In genomic region chr10:69408318-69409175, GRCh38 we compare ENCODE assay signal across 8 cellular contexts. TPM values are rescaled to one million over a fixed set of nuclear protein-coding genes. Genes with fewer than 3 reads are reported as not detected.
DNase-seq lines count a peak whose midpoint lies in the region; FAIRE-seq and TF ChIP-seq lines count a peak whose summit lies in the region.

No MANE protein-coding gene starts in this region.

- peak overlapping the region; percentile 90 for H2AFZ ChIP-seq in neuron (ENCODE audit: low read depth, low read length)

- H3K4me1 ChIP-seq in neuron (ENCODE audit: insufficient read depth, low read length) (no peaks in the 10 kb centered on the region), stomach smooth muscle (ENCODE audit: control insufficient read depth, insufficient read depth, low read length) (peaks cover 68% of the 10 kb centered on the region)

- peak overlapping the region; percentile 82 for H3K27ac ChIP-seq in stomach smooth muscle (ENCODE audit: low read length)

- H3K36me3 ChIP-seq in neuron (ENCODE audit: insufficient read depth, low read length) (no peaks in the 10 kb centered on the region), stomach smooth muscle (ENCODE audit: control insufficient read depth in 2 of 2, insufficient read depth in 2 of 2, low read length in 2 of 2) (peaks cover 20 to 30% of the 10 kb centered on the region in 2 donors)

- H3K27me3 ChIP-seq in neuron (ENCODE audit: insufficient read depth, low read length) (no peaks in the 10 kb centered on the region), stomach smooth muscle (ENCODE audit: control insufficient read depth in 1 of 2, insufficient read depth in 2 of 2, low read length in 2 of 2) (no peaks in the 10 kb centered on the region)

- H3K9ac ChIP-seq in stomach smooth muscle (ENCODE audit: low read length in 2 of 2): peak overlapping the region; percentile 42 to 71

- TF ChIP-seq CTCF in LNCaP clone FGC (IDR thresholded peaks at IDR 0.05; ENCODE audit: control insufficient read depth, extremely low read depth, insufficient read depth) (peak; percentile 75), fibroblast of the aortic adventitia (IDR thresholded peaks at IDR 0.05; ENCODE audit: insufficient read depth, low read length) (peak; percentile 70)

- H3K9me3 ChIP-seq in neuron (ENCODE audit: low read length): no peaks in the 10 kb centered on the region
- H3K9me3 ChIP-seq in stomach smooth muscle (ENCODE audit: control insufficient read depth in 2 of 2, low read length in 2 of 2): no peaks in the 10 kb centered on the region

- FAIRE-seq in G401.6 (lab: Jason Lieb, UNC): peak; percentile 8

- DNase-seq in H4 (ENCODE audit: low spot score) (peak; percentile 95), LNCaP clone FGC (ENCODE audit: low read depth) (peak; percentile 78), RPMI7951 (ENCODE audit: low read depth) (peak; percentile 86), fibroblast of the aortic adventitia (ENCODE audit: low read depth) (peak; percentile 96)
- DNase-seq in activated T-helper 9 cell treated with anti-CD3 and anti-CD28 coated beads, Interleukin-2, amount 50 U/mL, for 16 hours (ENCODE audit: low read depth): peak; percentile 85

- no peak overlapping the region for H3K4me3 ChIP-seq in LNCaP clone FGC (ENCODE audit: low read depth, low read length)
- peak overlapping the region; percentile 58 for H3K4me3 ChIP-seq in fibroblast of the aortic adventitia (ENCODE audit: low read depth, low read length)
- H3K4me3 ChIP-seq in neuron (ENCODE audit: low read length): peak overlapping the region; percentile 2
- H3K4me3 ChIP-seq in stomach smooth muscle (ENCODE audit: low read length in 2 of 2): peak overlapping the region in 1 of 2 donors; percentile 57

RNA-seq across cellular contexts. Expression of gene TACR2, which starts 8.2 kb away (rescaled TPM):
- not detected in 2 replicates for total RNA-seq in H4 (2014; rRNA removed; shearing (Covaris generic))
- 0.10 and 0.36 TPM in 2 replicates for total RNA-seq in RPMI7951 (2014; rRNA removed; shearing (Covaris generic))
- 0.18 TPM in 1 of 2 replicates, not detected in the other for total RNA-seq in fibroblast of the aortic adventitia (ENCODE audit: low replicate concordance)

RNA-seq across cellular contexts. Expression of gene TSPAN15, which starts 42.7 kb away (rescaled TPM):
- not detected in 2 replicates for total RNA-seq in H4 (2014; rRNA removed; shearing (Covaris generic))
- total RNA-seq in RPMI7951 (2014; rRNA removed; shearing (Covaris generic)): 23.1 and 29.2 TPM in 2 replicates
- 0.27 and 1.2 TPM in 2 replicates for total RNA-seq in fibroblast of the aortic adventitia (ENCODE audit: low replicate concordance)

Comparison
In these comparisons a context has a peak if more than half of its experiments do, and no peak if none do; other contexts are left out.
1. RNA of gene TSPAN15, which starts 42.7 kb away (total RNA-seq): 23.1 to 29.2 TPM in RPMI7951; 0.27 to 1.2 TPM in fibroblast of the aortic adventitia and not detected in H4; every median in the first group is over 10 times any median in the second.
2. Peak in every context shown above with its lines, with median percentiles within 50 percentile points of each other: DNase-seq.